In genomic region chr5:141330299-141331080, GRCh38 we compare ENCODE assay signal across 8 cellular contexts. TPM values are rescaled to one million over a fixed set of nuclear protein-coding genes. Genes with fewer than 3 reads are reported as not detected.
DNase-seq lines count a peak whose midpoint lies in the region; ATAC-seq, FAIRE-seq and TF ChIP-seq lines count a peak whose summit lies in the region.

Gene PCDHGA1 (plus strand): TSS chr5:141330514.

- WGBS in small intestine, 3 donors: 28 to 40% (median 39%) methylated on average over 21 of the region's 21 CpGs

- H3K4me3 Mint-ChIP-seq in GM23338: no peak within 1 kb of the TSS

- POLR2A ChIA-PET in PC-9 (lab: Charles Lee; ENCODE audit: unreplicated experiment): interaction anchor here (0.7 kb wide), 1 partner anchor 9 kb away, joined by 3 read pairs; no protein-coding TSS in a partner anchor

- ATAC-seq in GM23338 (peak; percentile 38; the same call in 2 of the 3 replicates), thoracic aorta (ENCODE audit: insufficient number of reproducible peaks, low FRiP score, low read depth) (no peak), GM19455 (IDR thresholded peaks at IDR 0.05; ENCODE audit: unreplicated experiment) (no peak)

- H3K4me2 ChIP-seq in GM23338 (no peak within 1 kb of the TSS), PC-9 (peak within 1 kb of the TSS; percentile 51)

- DNase-seq in COLO668 (lab: John Stamatoyannopoulos, UW; ENCODE audit: unreplicated experiment): peak; percentile 40
- peak; percentile 63 for DNase-seq in GM23338 (ENCODE audit: low spot score)
- peak in 1 of 2 experiments; percentile 35 for DNase-seq in PC-9
- peak; percentile 46 for DNase-seq in epithelial cell of esophagus (ENCODE audit: low read depth)
- DNase-seq in thoracic aorta (ENCODE audit: low spot score): no peak
- DNase-seq in NCI-H187 (lab: John Stamatoyannopoulos, UW): no peak
- no peak for DNase-seq in small intestine

- H4K20me1 ChIP-seq in GM23338 (replicated peaks; ENCODE audit: insufficient read depth) (no peaks in the 10 kb centered on the region), PC-9 (ENCODE audit: insufficient read depth) (no peaks in the 10 kb centered on the region)

- H3K4me1 ChIP-seq in GM23338 (ENCODE audit: insufficient read depth) (no peaks in the 10 kb centered on the region), PC-9 (replicated peaks; ENCODE audit: insufficient read depth) (0 out of 2 replicates have a peak, but pooled peaks cover 5% of the 10 kb centered on the region), thoracic aorta (ENCODE audit: control insufficient read depth in 1 of 2, low read depth in 2 of 2) (no peaks in the 10 kb centered on the region), small intestine (ENCODE audit: control insufficient read depth in 2 of 2, insufficient read depth in 1 of 2, low read depth in 1 of 2, low read length in 1 of 2) (no peaks in the 10 kb centered on the region)

- H3K27ac ChIP-seq in GM23338 (ENCODE audit: low read depth): no peak within 1 kb of the TSS
- no peak within 1 kb of the TSS for H3K27ac ChIP-seq in PC-9
- no peak within 1 kb of the TSS for H3K27ac ChIP-seq in thoracic aorta
- no peak within 1 kb of the TSS for H3K27ac ChIP-seq in small intestine (ENCODE audit: low read depth in 1 of 2, low read length in 1 of 2)

- H2AFZ ChIP-seq in GM23338 (no peak within 1 kb of the TSS), PC-9 (0 out of 2 replicates have a peak within 1 kb of the TSS, but pooled peaks have one; percentile 15)

- intact Hi-C loops in PC-9 (cut with micrococcal nuclease; ENCODE audit: unreplicated experiment): no loop called here

- H3K36me3 ChIP-seq in GM23338 (ENCODE audit: insufficient read depth) (no peaks in the 10 kb centered on the region), PC-9 (ENCODE audit: low read depth) (no peaks in the 10 kb centered on the region), thoracic aorta (no peaks in the 10 kb centered on the region), small intestine (ENCODE audit: control insufficient read depth in 2 of 2, insufficient read depth in 2 of 2, low read length in 2 of 2) (no peaks in the 10 kb centered on the region)

- CTCF ChIA-PET in PC-9 (lab: Charles Lee): interaction anchor here (0.6 to 1.2 kb wide), 7 partner anchors 10 to 245 kb away, joined by 3 to 6 read pairs (median 3); partner anchors contain the start of genes PCDHGB3 and TAF7

- no peak for FAIRE-seq in small intestine (lab: Jason Lieb, UNC)

- no peaks in the 10 kb centered on the region for H3K79me2 ChIP-seq in GM23338 (replicated peaks; ENCODE audit: insufficient read depth)
- H3K79me2 ChIP-seq in PC-9 (ENCODE audit: low read depth): no peaks in the 10 kb centered on the region

- no peaks in the 10 kb centered on the region for H3K27me3 ChIP-seq in GM23338 (ENCODE audit: insufficient read depth)
- no peaks in the 10 kb centered on the region; the same call in 1 of the 2 replicates for H3K27me3 ChIP-seq in PC-9 (ENCODE audit: insufficient read depth, low read depth)
- no peaks in the 10 kb centered on the region for H3K27me3 ChIP-seq in thoracic aorta (replicated peaks; ENCODE audit: insufficient read depth)
- H3K27me3 ChIP-seq in small intestine (ENCODE audit: control insufficient read depth in 2 of 2, insufficient read depth in 2 of 2, low read length in 2 of 2): peaks cover 0 to 17% of the 10 kb centered on the region in 2 donors

- peaks cover 78% of the 10 kb centered on the region for H3K9me3 Mint-ChIP-seq in GM23338

- H3K9me2 ChIP-seq in GM23338 (ENCODE audit: insufficient read depth) (0 out of 2 replicates have a peak, but pooled peaks cover 6% of the 10 kb centered on the region), PC-9 (ENCODE audit: insufficient read depth) (no peaks in the 10 kb centered on the region)

- peaks cover 4% of the 10 kb centered on the region for H3K27me3 Mint-ChIP-seq in GM23338 (ENCODE audit: insufficient read depth, low read depth, poor library complexity)

- no peak within 1 kb of the TSS for H3K27ac Mint-ChIP-seq in GM23338

- peaks cover 40% of the 10 kb centered on the region for H3K36me3 Mint-ChIP-seq in GM23338 (ENCODE audit: low read depth)

- peak; percentile 42 to 49 for TF ChIP-seq CTCF in GM23338 (conservative IDR thresholded peaks at IDR 0.05; ENCODE audit: low read depth in 2 of 2)
- peak; percentile 66; the same call in 1 of the 2 replicates for TF ChIP-seq CTCF in PC-9 (conservative IDR thresholded peaks at IDR 0.05)
- TF ChIP-seq CTCF in epithelial cell of esophagus (IDR thresholded peaks at IDR 0.05; ENCODE audit: insufficient read depth, low read depth, low read length, missing control alignments): peak; percentile 42
- no peak for TF ChIP-seq CTCF in thoracic aorta (IDR thresholded peaks at IDR 0.05)

- H3K4me1 Mint-ChIP-seq in GM23338: peaks cover 2% of the 10 kb centered on the region

- H3K4me3 ChIP-seq in GM23338 (no peak within 1 kb of the TSS), PC-9 (no peak within 1 kb of the TSS; the same call in 1 of the 2 replicates), epithelial cell of esophagus (ENCODE audit: low read length) (no peak within 1 kb of the TSS), thoracic aorta (peak within 1 kb of the TSS; percentile 14), small intestine (ENCODE audit: low read depth in 1 of 2, low read length in 2 of 2) (no peak within 1 kb of the TSS)

- H3F3A ChIP-seq in GM23338 (replicated peaks; ENCODE audit: low read depth) (no peaks in the 10 kb centered on the region), PC-9 (ENCODE audit: insufficient read depth, low read depth) (no peaks in the 10 kb centered on the region)

- no TSS peak for BruUV-seq in PC-9 (replicated peaks; lab: Mats Ljungman, UMichigan)

- no peaks in the 10 kb centered on the region for H3K9me3 ChIP-seq in PC-9 (ENCODE audit: insufficient read depth, low read depth)
- H3K9me3 ChIP-seq in thoracic aorta: peaks cover 65% of the 10 kb centered on the region
- peaks cover 2% of the 10 kb centered on the region for H3K9me3 ChIP-seq in small intestine (ENCODE audit: control insufficient read depth, low read depth)

TF ChIP-seq in GM23338, 12 proteins besides CTCF, POLR2A, EP300 and RAD21:
- TF ChIP-seq NANOG (IDR thresholded peaks at IDR 0.05; ENCODE audit: borderline replicate concordance) (no peak), REST (IDR thresholded peaks at IDR 0.05; ENCODE audit: unreplicated experiment) (no peak), EZH2 (IDR thresholded peaks at IDR 0.05; ENCODE audit: low read depth, unreplicated experiment) (no peak), POLR2AphosphoS5 (IDR thresholded peaks at IDR 0.05; ENCODE audit: low read depth) (no peak), STAT1 (IDR thresholded peaks at IDR 0.05; ENCODE audit: unreplicated experiment) (no peak), ZNF114 (CRISPR knock-in tag; IDR thresholded peaks at IDR 0.05) (no peak), EZH2phosphoT487 (IDR thresholded peaks at IDR 0.05; ENCODE audit: unreplicated experiment) (no peak)

RNA-seq across cellular contexts. Expression of gene PCDHGA1, which starts in this region (rescaled TPM):
- total RNA-seq in GM23338 (2014; rRNA removed; shearing (Covaris generic)): 1.7 and 2.2 TPM in 2 replicates
- polyA plus RNA-seq in GM23338 (2016; fragmentation: Nextera tagmentation; extraction: Ambion mirVana): 0.07 and 0.39 TPM in 2 replicates
- 0.07 TPM in 1 of 2 replicates, not detected in the other for total RNA-seq in PC-9 (2021)
- total RNA-seq in thoracic aorta: 1 to 10 TPM in 1 of 2 donors, under 1 TPM in 1; 0.41 to 2.8 TPM
- polyA plus RNA-seq in small intestine: under 1 TPM in 2 of 3 donors, not detected in 1; 0.13 to 0.27 TPM

Comparison
In these comparisons a context has a peak if more than half of its experiments do, and no peak if none do; other contexts are left out.
1. DNase-seq: peak in COLO668 (single experiment), GM23338 (single experiment) and epithelial cell of esophagus (single experiment); none in thoracic aorta (single experiment), NCI-H187 (0 of 2) and small intestine (single experiment).